In the genomic region with DNA sequence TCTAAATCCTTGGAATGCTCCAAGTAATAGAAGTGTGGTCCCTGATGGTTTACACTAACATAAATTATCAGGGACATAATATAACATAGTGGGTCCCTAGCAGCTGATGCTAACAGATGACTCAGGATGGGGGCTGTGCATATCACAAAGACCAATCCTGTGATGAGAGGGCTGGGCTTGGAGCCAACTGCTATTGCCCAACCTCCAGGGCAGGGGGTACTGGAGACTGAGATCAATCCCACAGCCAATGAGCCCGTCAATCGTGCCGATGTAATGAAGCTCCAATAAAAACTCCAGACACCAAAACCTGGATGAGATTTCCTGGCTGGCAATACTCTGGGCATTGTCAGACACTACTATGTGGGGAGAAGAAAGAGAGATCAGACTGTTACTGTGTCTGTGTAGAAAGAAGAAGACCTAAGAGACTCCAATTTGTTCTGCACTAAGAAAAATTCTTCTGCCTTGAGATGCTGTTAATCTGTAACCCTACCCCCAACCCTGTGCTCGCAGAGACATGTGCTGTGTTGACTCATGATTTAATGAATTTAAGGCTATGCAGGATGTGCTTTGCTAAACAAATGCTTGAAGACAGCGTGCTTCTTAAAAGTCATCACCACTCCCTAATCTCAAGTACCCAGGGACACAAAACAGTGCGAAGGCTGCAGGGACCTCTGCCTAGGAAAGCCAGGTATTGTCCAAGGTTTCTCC, we compare ENCODE assay signal across 10 cellular contexts. TPM values are rescaled to one million over a fixed set of nuclear protein-coding genes. Genes with fewer than 3 reads are reported as not detected.
DNase-seq lines count a peak whose midpoint lies in the region; ATAC-seq and TF ChIP-seq lines count a peak whose summit lies in the region.
"Had no signal": no experiment of that assay in that cellular context is flagged by ENCODE, and none has a peak within 500 bp of the region (broad histone marks: within the 10 kb centered on the region; RNA-seq: fewer than 3 reads in every experiment).

No MANE protein-coding gene starts in this region.

- H3K9me3 Mint-ChIP-seq in osteocyte (ENCODE audit: unreplicated experiment) = no peaks in the 10 kb centered on the region

- no peak for TF ChIP-seq CTCF in osteocyte (IDR thresholded peaks at IDR 0.05)

- ATAC-seq in GM19351 (IDR thresholded peaks at IDR 0.05; ENCODE audit: unreplicated experiment) (no peak), GM19023 (IDR thresholded peaks at IDR 0.05; ENCODE audit: unreplicated experiment) (no peak)

- DNase-seq in Daoy (ENCODE audit: low read depth) (peak; percentile 50), NCI-H524 (lab: John Stamatoyannopoulos, UW) (peak; percentile 86 to 91), epidermal melanocyte (ENCODE audit: insufficient read length, low spot score) (peak; percentile 20), osteocyte (ENCODE audit: extremely low spot score, unreplicated experiment) (no peak), DMS153 treated with DMSO at 0.1 percent for 48 hours (lab: John Stamatoyannopoulos, UW; ENCODE audit: unreplicated experiment) (no peak)
- DNase-seq in activated CD4-positive, alpha-beta T cell treated with anti-CD3 and anti-CD28 coated beads, Interleukin-2, amount 50 U/mL, for 48 hours = no peak
- DNase-seq: activated naive CD8-positive, alpha-beta T cell treated with anti-CD3 and anti-CD28 coated beads, Interleukin-2, amount 10 ng/mL, durations not matched to agents 7 days and 5 days; NCI-H1694 treated with DMSO at 0.1 percent for 48 hours had no signal

- H3K27ac Mint-ChIP-seq in osteocyte (ENCODE audit: unreplicated experiment) = peak overlapping the region; percentile 28
- H3K27ac Mint-ChIP-seq: activated naive CD8-positive, alpha-beta T cell treated with anti-CD3 and anti-CD28 coated beads, Interleukin-2, amount 10 ng/mL, durations not matched to agents 7 days and 5 days had no signal

- H3K4me1 Mint-ChIP-seq in osteocyte (ENCODE audit: unreplicated experiment) = peaks cover 43% of the 10 kb centered on the region
- H3K4me1 Mint-ChIP-seq: activated naive CD8-positive, alpha-beta T cell treated with anti-CD3 and anti-CD28 coated beads, Interleukin-2, amount 10 ng/mL, durations not matched to agents 7 days and 5 days had no signal

- no peak overlapping the region for H3K4me3 Mint-ChIP-seq in osteocyte (ENCODE audit: unreplicated experiment)
- H3K4me3 Mint-ChIP-seq: activated naive CD8-positive, alpha-beta T cell treated with anti-CD3 and anti-CD28 coated beads, Interleukin-2, amount 10 ng/mL, durations not matched to agents 7 days and 5 days had no signal

- no peaks in the 10 kb centered on the region for H3K36me3 Mint-ChIP-seq in osteocyte (ENCODE audit: unreplicated experiment)

- no peaks in the 10 kb centered on the region for H3K27me3 Mint-ChIP-seq in osteocyte (ENCODE audit: unreplicated experiment)
- H3K27me3 Mint-ChIP-seq: activated naive CD8-positive, alpha-beta T cell treated with anti-CD3 and anti-CD28 coated beads, Interleukin-2, amount 10 ng/mL, durations not matched to agents 7 days and 5 days had no signal

RNA-seq across cellular contexts. Expression of a gene that starts 33.4 kb away (rescaled TPM):
- 10.8 and 13.1 TPM in 2 replicates for total RNA-seq in Daoy (2014; rRNA removed; shearing (Covaris generic))
- 4.0 and 4.5 TPM in 2 replicates for total RNA-seq in osteocyte

Comparison
In these comparisons a context has a peak if more than half of its experiments do, and no peak if none do; other contexts are left out.
1. DNase-seq: peak in Daoy (single experiment), NCI-H524 (2 of 2) and epidermal melanocyte (single experiment); none in osteocyte (single experiment), activated CD4-positive, alpha-beta T cell treated with anti-CD3 and anti-CD28 coated beads, Interleukin-2, amount 50 U/mL, for 48 hours (0 of 2) and DMS153 treated with DMSO at 0.1 percent for 48 hours (single experiment).